ENCODE assay signal across 15 cellular contexts in the genomic region with DNA sequence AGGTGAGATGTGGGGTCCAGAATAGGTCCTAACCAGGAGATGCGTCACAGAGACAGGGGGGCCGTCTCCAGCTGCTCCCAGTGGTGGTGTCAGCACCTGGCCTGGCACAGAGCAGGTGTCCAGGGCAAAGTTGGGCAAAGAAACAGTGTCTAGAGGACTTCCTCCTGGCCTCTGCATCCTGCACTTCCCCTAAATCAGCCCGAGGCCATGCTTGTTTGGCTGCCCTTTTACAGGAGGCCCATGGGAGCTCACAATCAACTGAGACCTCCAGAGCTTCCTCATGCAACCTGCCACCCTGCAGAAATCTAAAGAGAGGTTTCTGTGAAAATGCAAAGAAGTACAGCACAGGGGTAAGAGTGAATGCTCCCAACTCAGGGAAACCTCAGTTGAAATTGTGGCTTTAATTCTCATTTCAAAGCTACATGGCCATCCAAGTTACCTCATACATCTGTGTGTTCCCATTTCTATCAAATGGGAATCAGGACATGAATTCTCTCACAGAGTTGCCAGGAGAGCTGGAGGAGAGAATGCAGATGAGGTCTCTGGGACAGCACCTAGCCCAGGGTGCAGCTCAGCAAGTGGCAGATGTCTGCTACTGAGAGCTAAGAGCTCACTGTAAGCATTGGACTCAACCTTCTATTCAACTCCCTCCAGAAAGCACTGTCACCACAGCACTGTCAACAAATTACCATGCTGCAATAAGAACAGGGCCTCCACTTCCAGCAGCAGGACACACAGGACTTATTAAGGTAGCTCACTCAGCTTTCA.
"Had no signal": no experiment of that assay in that cellular context is flagged by ENCODE, and none has a peak within 500 bp of the region (broad histone marks: within the 10 kb centered on the region; RNA-seq: fewer than 3 reads in every experiment).

No MANE protein-coding gene starts in this region.

- H3K27ac ChIP-seq: sigmoid colon, thyroid gland, vagina had no signal

- DNase-seq: activated CD4-positive, alpha-beta memory T cell treated with anti-CD3 and anti-CD28 coated beads for 36 hours; activated CD4-positive, alpha-beta T cell treated with anti-CD3 and anti-CD28 coated beads for 36 hours; activated naive CD4-positive, alpha-beta T cell treated with anti-CD3 and anti-CD28 coated beads for 36 hours; activated T-cell treated with anti-CD3 and anti-CD28 coated beads, Interleukin-2, amount 50 U/mL, for 24 hours; caudate nucleus; effector memory CD8-positive, alpha-beta T cell; foreskin fibroblast; mesendoderm; natural killer cell; nucleus accumbens; sigmoid colon; stimulated activated CD4-positive, alpha-beta T cell treated with anti-CD3 and anti-CD28 coated beads, Interleukin-4, amount 100 ng/mL, for 4 hours; stimulated activated naive CD4-positive, alpha-beta T cell treated with Interleukin-2 at 50 U/mL for 16 hours; thyroid gland had no signal

- H3K4me3 ChIP-seq: sigmoid colon, thyroid gland, vagina had no signal

- H3K27me3 ChIP-seq: sigmoid colon, thyroid gland, vagina had no signal

- H3K4me1 ChIP-seq: sigmoid colon, thyroid gland, vagina had no signal

- H3K9me3 ChIP-seq: sigmoid colon, thyroid gland, vagina had no signal

- ATAC-seq: activated CD4-positive, alpha-beta T cell treated with anti-CD3 and anti-CD28 coated beads for 36 hours; effector memory CD8-positive, alpha-beta T cell; natural killer cell had no signal
